Comparison of ENCODE assay signal across 8 cellular contexts in genomic region chr10:102460836-102461186, GRCh38. TPM values are rescaled to one million over a fixed set of nuclear protein-coding genes. Genes with fewer than 3 reads are reported as not detected.
DNase-seq lines count a peak whose midpoint lies in the region; ATAC-seq and TF ChIP-seq lines count a peak whose summit lies in the region.

No MANE protein-coding gene starts in this region.

- no peak overlapping the region for H3K27ac Mint-ChIP-seq in HFFc6

- H3K4me1 Mint-ChIP-seq in HFFc6 (ENCODE audit: low read depth): peaks cover 29% of the 10 kb centered on the region

- H3K9me3 ChIP-seq in SJCRH30 (replicated peaks) (no peaks in the 10 kb centered on the region), sigmoid colon (no peaks in the 10 kb centered on the region)

- peaks cover 17% of the 10 kb centered on the region for H3K4me1 ChIP-seq in SJCRH30
- peaks cover 0 to 22% (median 12%) of the 10 kb centered on the region in 4 donors for H3K4me1 ChIP-seq in sigmoid colon

- no peak for DNase-seq in HFFc6
- DNase-seq in SJCRH30: no peak
- DNase-seq in fibroblast of villous mesenchyme (ENCODE audit: low read depth): no peak
- no peak for DNase-seq in sigmoid colon
- DNase-seq in COLO668 (lab: John Stamatoyannopoulos, UW; ENCODE audit: unreplicated experiment): no peak
- DNase-seq in NCI-H345 treated with DMSO at 0.1 percent for 48 hours (lab: John Stamatoyannopoulos, UW; ENCODE audit: unreplicated experiment): no peak
- DNase-seq in NK-92 (lab: John Stamatoyannopoulos, UW; ENCODE audit: unreplicated experiment): no peak

- 12 to 27% methylated on average over 8 of the region's 8 CpGs for WGBS in sigmoid colon, 2 donors

- H3K36me3 ChIP-seq in SJCRH30 (no peaks in the 10 kb centered on the region), sigmoid colon (no peaks in the 10 kb centered on the region)

- ATAC-seq in GM18517 (IDR thresholded peaks at IDR 0.05; ENCODE audit: unreplicated experiment): peak; percentile 37

- H3K9me3 Mint-ChIP-seq in HFFc6: no peaks in the 10 kb centered on the region

- H3K4me3 ChIP-seq in SJCRH30: peak overlapping the region; percentile 57
- peak overlapping the region; percentile 66 for H3K4me3 ChIP-seq in fibroblast of villous mesenchyme (ENCODE audit: low read depth, low read length)
- H3K4me3 ChIP-seq in sigmoid colon: peak overlapping the region; percentile 43 to 71 (median 58)

- peaks cover 9% of the 10 kb centered on the region for H3K27me3 Mint-ChIP-seq in HFFc6 (ENCODE audit: insufficient read depth)

- no peak for TF ChIP-seq CTCF in HFFc6 (IDR thresholded peaks at IDR 0.05)
- TF ChIP-seq CTCF in fibroblast of villous mesenchyme (IDR thresholded peaks at IDR 0.05; ENCODE audit: insufficient read depth, low read depth, low read length): no peak
- TF ChIP-seq CTCF in sigmoid colon (IDR thresholded peaks at IDR 0.05): no peak

- H3K27me3 ChIP-seq in SJCRH30 (no peaks in the 10 kb centered on the region; the same call in 1 of the 2 replicates), sigmoid colon (no peaks in the 10 kb centered on the region)

- H3K27ac ChIP-seq in SJCRH30: peak overlapping the region; percentile 40
- H3K27ac ChIP-seq in sigmoid colon: peak overlapping the region in 3 of 4 donors; percentile 40 to 67 (median 61)

- no peak for TF ChIP-seq POLR2A in sigmoid colon (IDR thresholded peaks at IDR 0.05)

- H3K4me3 Mint-ChIP-seq in HFFc6: peak overlapping the region; percentile 89

- TF ChIP-seq EP300 in sigmoid colon (IDR thresholded peaks at IDR 0.05): no peak

- intact Hi-C loops in sigmoid colon (cut with DNase I): no loop called here

- no peaks in the 10 kb centered on the region for H3K36me3 Mint-ChIP-seq in HFFc6 (ENCODE audit: low read depth)

RNA-seq across cellular contexts. Expression of gene C10orf95, which starts 9.5 kb away (rescaled TPM):
- total RNA-seq in HFFc6 (2021; fragmentation: NEBNext Ultra II Directional; extraction: Animal tissue kit (Norgen Biotek cat#: 25700)): under 1 TPM in 1 of 6 experiments, not detected in 5; 0.12 TPM
- total RNA-seq in SJCRH30 (2014; rRNA removed; shearing (Covaris generic)): 0.08 and 0.15 TPM in 2 replicates
- total RNA-seq in fibroblast of villous mesenchyme (not detected in 2 replicates), sigmoid colon (under 1 TPM in 1 of 4 donors, not detected in 3; 0.36 TPM)
- 1 to 10 TPM in 2 of 3 donors, under 1 TPM in 1; 0.92 to 2.4 (median 1.1) TPM for polyA plus RNA-seq in sigmoid colon

RNA-seq across cellular contexts. Expression of gene CUEDC2, which starts 28.4 kb away (rescaled TPM):
- 10 to 100 TPM; 62.6 to 75.9 (median 72.5) TPM for total RNA-seq in HFFc6 (2021; fragmentation: NEBNext Ultra II Directional; extraction: Animal tissue kit (Norgen Biotek cat#: 25700))
- total RNA-seq in SJCRH30 (2014; rRNA removed; shearing (Covaris generic)): 94.8 and 101 TPM in 2 replicates
- total RNA-seq in fibroblast of villous mesenchyme (51.0 and 54.8 TPM in 2 replicates), sigmoid colon (10 to 100 TPM; 65.2 to 93.5 (median 82.4) TPM)
- polyA plus RNA-seq in sigmoid colon: 10 to 100 TPM; 30.0 to 47.7 (median 33.3) TPM

RNA-seq across cellular contexts. Expression of gene FBXL15, which starts 40.2 kb away (rescaled TPM):
- 10 to 100 TPM in 4 of 6 experiments, 1 to 10 TPM in 2; 9.2 to 13.2 (median 11.5) TPM for total RNA-seq in HFFc6 (2021; fragmentation: NEBNext Ultra II Directional; extraction: Animal tissue kit (Norgen Biotek cat#: 25700))
- total RNA-seq in SJCRH30 (2014; rRNA removed; shearing (Covaris generic)): 5.8 and 6.1 TPM in 2 replicates
- total RNA-seq in fibroblast of villous mesenchyme: 4.3 and 8.4 TPM in 2 replicates
- total RNA-seq in sigmoid colon: 10 to 100 TPM; 19.7 to 51.3 (median 34.2) TPM
- polyA plus RNA-seq in sigmoid colon: 10 to 100 TPM; 19.0 to 36.7 (median 21.0) TPM

RNA-seq across cellular contexts. Expression of gene ACTR1A, which starts 41.7 kb away (rescaled TPM):
- total RNA-seq in HFFc6 (2021; fragmentation: NEBNext Ultra II Directional; extraction: Animal tissue kit (Norgen Biotek cat#: 25700)): 100 to 1,000 TPM; 125 to 175 (median 152) TPM
- 257 and 271 TPM in 2 replicates for total RNA-seq in SJCRH30 (2014; rRNA removed; shearing (Covaris generic))
- total RNA-seq in fibroblast of villous mesenchyme (130 and 142 TPM in 2 replicates), sigmoid colon (100 to 1,000 TPM; 124 to 146 (median 137) TPM)
- polyA plus RNA-seq in sigmoid colon: 10 to 100 TPM; 48.6 to 75.0 (median 69.4) TPM

RNA-seq across cellular contexts. Expression of gene PSD, which starts 42.2 kb away (rescaled TPM):
- 1 to 10 TPM in 2 of 6 experiments, under 1 TPM in 4; 0.37 to 1.4 (median 0.69) TPM for total RNA-seq in HFFc6 (2021; fragmentation: NEBNext Ultra II Directional; extraction: Animal tissue kit (Norgen Biotek cat#: 25700))
- total RNA-seq in SJCRH30 (2014; rRNA removed; shearing (Covaris generic)): 0.18 and 0.26 TPM in 2 replicates
- 1.6 and 2.2 TPM in 2 replicates for total RNA-seq in fibroblast of villous mesenchyme
- 100 to 1,000 TPM; 343 to 449 (median 417) TPM for total RNA-seq in sigmoid colon
- 10 to 100 TPM in 1 of 3 donors, 1 to 10 TPM in 1, under 1 TPM in 1; 0.69 to 23.3 (median 6.0) TPM for polyA plus RNA-seq in sigmoid colon
